ENCODE assay signal across 8 cellular contexts in genomic region chr17:43338886-43339516, GRCh38. TPM values are rescaled to one million over a fixed set of nuclear protein-coding genes. Genes with fewer than 3 reads are reported as not detected.
DNase-seq lines count a peak whose midpoint lies in the region; ATAC-seq and TF ChIP-seq lines count a peak whose summit lies in the region.

No MANE protein-coding gene starts in this region.

- H3K4me3 Mint-ChIP-seq in mesothelial cell of epicardium: no peak overlapping the region
- H3K4me3 Mint-ChIP-seq in stimulated activated naive CD8-positive, alpha-beta T cell treated with anti-CD3 and anti-CD28 coated beads, Interleukin-15, amount 100 ng/mL, for 72 hours: no peak overlapping the region

- H3K27ac Mint-ChIP-seq in mesothelial cell of epicardium: no peak overlapping the region
- no peak overlapping the region for H3K27ac Mint-ChIP-seq in stimulated activated naive CD8-positive, alpha-beta T cell treated with anti-CD3 and anti-CD28 coated beads, Interleukin-15, amount 100 ng/mL, for 72 hours

- DNase-seq in NCI-H2196 (lab: John Stamatoyannopoulos, UW; ENCODE audit: unreplicated experiment) (peak; percentile 60), NCI-H2196 treated with DMSO at 0.1 percent for 48 hours (lab: John Stamatoyannopoulos, UW; ENCODE audit: unreplicated experiment) (no peak), NCI-H2227 (lab: John Stamatoyannopoulos, UW; ENCODE audit: unreplicated experiment) (peak; percentile 72), dermis blood vessel endothelial cell (peak; percentile 76), mesothelial cell of epicardium (ENCODE audit: low spot score in 2 of 2, unreplicated experiment in 2 of 2) (no peak)
- DNase-seq in activated CD4-positive, alpha-beta T cell treated with anti-CD3 and anti-CD28 coated beads for 4 hours: peak; percentile 55 to 70
- peak; percentile 41 to 59 for DNase-seq in stimulated activated naive CD8-positive, alpha-beta T cell treated with anti-CD3 and anti-CD28 coated beads, Interleukin-15, amount 100 ng/mL, for 72 hours

- no peaks in the 10 kb centered on the region for H3K9me3 Mint-ChIP-seq in mesothelial cell of epicardium
- no peaks in the 10 kb centered on the region for H3K9me3 Mint-ChIP-seq in stimulated activated naive CD8-positive, alpha-beta T cell treated with anti-CD3 and anti-CD28 coated beads, Interleukin-15, amount 100 ng/mL, for 72 hours

- peak; percentile 61 for TF ChIP-seq CTCF in mesothelial cell of epicardium (IDR thresholded peaks at IDR 0.05; ENCODE audit: unreplicated experiment)

- peaks cover 39% of the 10 kb centered on the region for H3K4me1 Mint-ChIP-seq in mesothelial cell of epicardium
- peaks cover 33% of the 10 kb centered on the region for H3K4me1 Mint-ChIP-seq in stimulated activated naive CD8-positive, alpha-beta T cell treated with anti-CD3 and anti-CD28 coated beads, Interleukin-15, amount 100 ng/mL, for 72 hours

- H3K36me3 Mint-ChIP-seq in mesothelial cell of epicardium: no peaks in the 10 kb centered on the region

- no peaks in the 10 kb centered on the region for H3K27me3 Mint-ChIP-seq in mesothelial cell of epicardium (ENCODE audit: low read depth)
- no peaks in the 10 kb centered on the region for H3K27me3 Mint-ChIP-seq in stimulated activated naive CD8-positive, alpha-beta T cell treated with anti-CD3 and anti-CD28 coated beads, Interleukin-15, amount 100 ng/mL, for 72 hours

- no peak for ATAC-seq in stimulated activated naive CD8-positive, alpha-beta T cell treated with anti-CD3 and anti-CD28 coated beads, Interleukin-15, amount 100 ng/mL, for 72 hours
- ATAC-seq in GM19351 (IDR thresholded peaks at IDR 0.05; ENCODE audit: unreplicated experiment): no peak

RNA-seq across cellular contexts. Expression of gene ARL4D, which starts 59.8 kb away (rescaled TPM):
- total RNA-seq in dermis blood vessel endothelial cell (0.93 and 1.4 TPM in 2 replicates), mesothelial cell of epicardium (7.9 to 8.6 TPM (median 8.1 TPM) in 3 replicates)

Comparison
In these comparisons a context has a peak if more than half of its experiments do, and no peak if none do; other contexts are left out.
1. DNase-seq: peak in NCI-H2196 (single experiment), NCI-H2227 (single experiment), activated CD4-positive, alpha-beta T cell treated with anti-CD3 and anti-CD28 coated beads for 4 hours (2 of 2), dermis blood vessel endothelial cell (single experiment) and stimulated activated naive CD8-positive, alpha-beta T cell treated with anti-CD3 and anti-CD28 coated beads, Interleukin-15, amount 100 ng/mL, for 72 hours (2 of 2); none in NCI-H2196 treated with DMSO at 0.1 percent for 48 hours (single experiment) and mesothelial cell of epicardium (0 of 2).